ENCODE assay signal across 8 cellular contexts in genomic region chrX:15789979-15790765, GRCh38. TPM values are rescaled to one million over a fixed set of nuclear protein-coding genes. Genes with fewer than 3 reads are reported as not detected.
DNase-seq lines count a peak whose midpoint lies in the region; ATAC-seq lines count a peak whose summit lies in the region.

Gene ZRSR2 (plus strand): TSS chrX:15790484. CDS start chrX:15790496, 12 bp downstream.

- H3K4me1 Mint-ChIP-seq in T-helper 17 cell = peaks cover 17% of the 10 kb centered on the region

- ATAC-seq in GM18499 (IDR thresholded peaks at IDR 0.05; ENCODE audit: insufficient read depth, unreplicated experiment) (peak; percentile 62), HG02870 (IDR thresholded peaks at IDR 0.05; ENCODE audit: unreplicated experiment) (peak; percentile 90), T-helper 17 cell (peak; percentile 91)

- H3K27me3 Mint-ChIP-seq in T-helper 17 cell = no peaks in the 10 kb centered on the region

- H3K9me3 ChIP-seq in T-helper 17 cell (ENCODE audit: control insufficient read depth, low read length, poor library complexity, severe bottlenecking) = no peaks in the 10 kb centered on the region

- H3K36me3 Mint-ChIP-seq in T-helper 17 cell (ENCODE audit: low read depth) = no peaks in the 10 kb centered on the region

- no peak within 1 kb of the TSS for H3K4me3 Mint-ChIP-seq in T-helper 17 cell

- peak; percentile 73 for DNase-seq in NCI-H146 treated with DMSO at 0.1 percent for 48 hours (lab: John Stamatoyannopoulos, UW; ENCODE audit: unreplicated experiment)
- DNase-seq in T-helper 17 cell = peak; percentile 75 to 81 (median 77)
- DNase-seq in anterior cingulate cortex (lab: John Stamatoyannopoulos, UW) = peak; percentile 2 to 93 (median 76)
- peak; percentile 96 for DNase-seq in hepatic stellate cell (ENCODE audit: low spot score)
- DNase-seq in retina = peak; percentile 95
- DNase-seq in OCI-M2 (lab: John Stamatoyannopoulos, UW; ENCODE audit: unreplicated experiment) = no peak

- no peak within 1 kb of the TSS for H3K27ac Mint-ChIP-seq in T-helper 17 cell

RNA-seq across cellular contexts. Expression of gene ZRSR2, which starts in this region (rescaled TPM):
- total RNA-seq in T-helper 17 cell = 10 to 100 TPM; 18.5 to 19.6 TPM
